In genomic region chr17:76718516-76718915, GRCh38 we compare ENCODE assay signal across 1 cellular context.
TF ChIP-seq lines count a peak whose summit lies in the region.

No MANE protein-coding gene starts in this region.

TF ChIP-seq in K562, 482 proteins besides CTCF, POLR2A, EP300 and RAD21:
- TF ChIP-seq SAFB (IDR thresholded peaks at IDR 0.05; ENCODE audit: borderline replicate concordance, low read depth, low read length) (no peak), ELF2 (CRISPR knock-in tag; IDR thresholded peaks at IDR 0.05) (no peak), HNRNPLL (IDR thresholded peaks at IDR 0.05; ENCODE audit: low read depth, low read length, poor library complexity, severe bottlenecking) (no peak), SNIP1 (IDR thresholded peaks at IDR 0.05; ENCODE audit: low read depth) (no peak), GABPA (tag; conservative IDR thresholded peaks at IDR 0.05; ENCODE audit: low read depth) (no peak), CHCHD3 (CRISPR knock-in tag; IDR thresholded peaks at IDR 0.05) (no peak), SMARCE1 (IDR thresholded peaks at IDR 0.05) (no peak), PTBP1 (IDR thresholded peaks at IDR 0.05; ENCODE audit: low read depth, low read length) (no peak), POLR2G (IDR thresholded peaks at IDR 0.05; ENCODE audit: low read depth, low read length) (0 out of 2 replicates have a peak, but pooled peaks have one; percentile 28), SMAD3 (CRISPR knock-in tag; conservative IDR thresholded peaks at IDR 0.05) (no peak), RBFOX2 (IDR thresholded peaks at IDR 0.05; ENCODE audit: low read depth, low read length) (peak; percentile 50), ARNT (IDR thresholded peaks at IDR 0.05) (no peak), USF1 (CRISPR knock-in tag; IDR thresholded peaks at IDR 0.05) (no peak), TCF7 (IDR thresholded peaks at IDR 0.05; ENCODE audit: borderline replicate concordance) (no peak), E2F3 (CRISPR knock-in tag; IDR thresholded peaks at IDR 0.05) (no peak), HDAC1 (IDR thresholded peaks at IDR 0.05) (no peak)
- TF ChIP-seq, protein P1, sequence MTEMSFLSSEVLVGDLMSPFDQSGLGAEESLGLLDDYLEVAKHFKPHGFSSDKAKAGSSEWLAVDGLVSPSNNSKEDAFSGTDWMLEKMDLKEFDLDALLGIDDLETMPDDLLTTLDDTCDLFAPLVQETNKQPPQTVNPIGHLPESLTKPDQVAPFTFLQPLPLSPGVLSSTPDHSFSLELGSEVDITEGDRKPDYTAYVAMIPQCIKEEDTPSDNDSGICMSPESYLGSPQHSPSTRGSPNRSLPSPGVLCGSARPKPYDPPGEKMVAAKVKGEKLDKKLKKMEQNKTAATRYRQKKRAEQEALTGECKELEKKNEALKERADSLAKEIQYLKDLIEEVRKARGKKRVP (CRISPR knock-in tag; IDR thresholded peaks at IDR 0.05), result no peak
